8 cellular contexts compared by ENCODE assay signal in the genomic region with DNA sequence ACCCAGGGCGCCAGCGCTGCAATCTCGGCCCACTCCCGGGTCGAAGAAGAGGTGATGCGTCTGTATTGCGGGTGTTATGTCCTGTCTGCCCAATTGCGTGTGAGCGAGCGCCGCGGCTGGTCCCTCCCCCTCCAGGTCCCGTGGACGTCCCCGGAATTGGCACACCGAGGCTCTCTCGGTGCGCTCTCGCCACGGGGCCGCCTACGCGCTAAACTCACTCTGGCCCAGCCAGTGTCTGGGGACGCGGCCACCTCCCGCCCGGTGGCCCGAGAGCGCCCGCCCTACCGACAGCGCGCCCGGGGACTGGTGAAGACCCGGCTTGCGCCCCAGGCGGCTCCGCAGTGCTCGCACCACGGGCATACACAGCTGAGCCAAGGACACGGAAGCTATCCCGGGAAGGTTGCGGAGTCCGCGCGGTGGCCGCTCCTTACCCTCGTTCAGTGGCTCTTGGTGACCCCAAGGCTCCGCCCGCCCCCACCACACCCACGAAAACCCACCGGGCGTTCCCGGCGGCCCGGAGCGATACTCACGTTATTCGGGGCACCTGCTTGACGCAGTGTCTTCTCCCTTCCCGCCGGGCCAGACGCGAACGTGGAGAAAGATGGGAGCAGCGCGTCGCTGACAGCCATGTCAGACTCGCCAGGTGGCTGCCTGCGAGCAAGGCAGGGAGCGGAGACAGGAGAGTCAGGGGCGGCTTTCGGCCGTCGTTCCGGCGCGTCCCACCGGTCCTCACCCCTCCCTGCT. TPM values are rescaled to one million over a fixed set of nuclear protein-coding genes. Genes with fewer than 3 reads are reported as not detected.
A peak's percentile ranks its signal among the peaks of the same experiment; 100 is the strongest.
DNase-seq lines count a peak whose midpoint lies in the region; ATAC-seq and TF ChIP-seq lines count a peak whose summit lies in the region.

No MANE protein-coding gene starts in this region.

- peaks cover 7 to 30% of the 10 kb centered on the region in 2 donors for H3K36me3 ChIP-seq in ascending aorta
- no peaks in the 10 kb centered on the region for H3K36me3 ChIP-seq in prostate gland

- intact Hi-C loops in ascending aorta (cut with DNase I), result loop anchor here (1.0 to 5.0 kb wide), 6 partner anchors 149 to 654 kb away; partner anchors contain the start of gene RAD23B
- intact Hi-C loops in prostate gland (cut with DNase I), result loop anchor here (5.0 to 10.0 kb wide), 5 partner anchors 264 to 1274 kb away; no protein-coding TSS in a partner anchor

- DNase-seq in D341Med (ENCODE audit: low spot score), result peak; percentile 62
- DNase-seq in LoVo (ENCODE audit: low spot score), result peak; percentile 40
- DNase-seq in ascending aorta (ENCODE audit: low spot score in 2 of 2), result peak; percentile 68 to 89
- DNase-seq in hepatic stellate cell (ENCODE audit: low spot score), result peak; percentile 57
- DNase-seq in prostate gland (ENCODE audit: low spot score), result peak; percentile 81
- DNase-seq in MV-4-11 (lab: John Stamatoyannopoulos, UW), result no peak

- WGBS in prostate gland, result under 1% methylated on average over 52 of the region's 79 CpGs

- no peaks in the 10 kb centered on the region for H3K9me3 ChIP-seq in ascending aorta
- no peaks in the 10 kb centered on the region for H3K9me3 ChIP-seq in prostate gland

- H3K27ac ChIP-seq in ascending aorta (peak overlapping the region; percentile 92 to 96), prostate gland (peak overlapping the region; percentile 86 to 95)

- H3K4me1 ChIP-seq in ascending aorta (peaks cover 0 to 22% of the 10 kb centered on the region in 2 donors), prostate gland (replicated peaks) (peaks cover 4% of the 10 kb centered on the region)

- peak overlapping the region; percentile 95 for H3K4me3 ChIP-seq in ascending aorta
- H3K4me3 ChIP-seq in prostate gland, result peak overlapping the region; percentile 66 to 95

- H3K27me3 ChIP-seq in ascending aorta (no peaks in the 10 kb centered on the region), prostate gland (replicated peaks; ENCODE audit: insufficient read depth) (no peaks in the 10 kb centered on the region)

- no peak for ATAC-seq in GM19452 (IDR thresholded peaks at IDR 0.05; ENCODE audit: unreplicated experiment)
- ATAC-seq in HG03039 (IDR thresholded peaks at IDR 0.05; ENCODE audit: unreplicated experiment), result no peak

- TF ChIP-seq POLR2A in prostate gland (IDR thresholded peaks at IDR 0.05), result peak; percentile 83

- TF ChIP-seq CTCF in ascending aorta (IDR thresholded peaks at IDR 0.05) (peak in 2 of 3 experiments; percentile 3 to 19), prostate gland (IDR thresholded peaks at IDR 0.05) (peak in 2 of 4 experiments; percentile 2 to 17)

RNA-seq across cellular contexts. Expression of gene KLF4, which starts 1.0 kb away (rescaled TPM):
- total RNA-seq in ascending aorta (444 TPM), prostate gland (10 to 100 TPM; 41.4 to 50.0 TPM)
